12 cellular contexts compared by ENCODE assay signal in genomic region chr9:136704741-136705140, GRCh38. TPM values are rescaled to one million over a fixed set of nuclear protein-coding genes. Genes with fewer than 3 reads are reported as not detected.
A peak's percentile ranks its signal among the peaks of the same experiment; 100 is the strongest.
DNase-seq lines count a peak whose midpoint lies in the region; ATAC-seq, FAIRE-seq and TF ChIP-seq lines count a peak whose summit lies in the region.
"Not testable (repeated sequence)": the region's sequence is repeated elsewhere in the genome, so short reads cannot be mapped to it uniquely, and the experiment has no call there.
"Had no signal": no experiment of that assay in that cellular context is flagged by ENCODE, and none has a peak within 500 bp of the region (broad histone marks: within the 10 kb centered on the region; RNA-seq: fewer than 3 reads in every experiment).

No MANE protein-coding gene starts in this region.

- H3K4me3 ChIP-seq in BLaER1 treated with 17β-estradiol and CSF1 and Interleukin-3, amounts not matched to agents 10 nM and 100 nM; GM12878: not testable (repeated sequence)

- SMC1A ChIA-PET in GM12878 (lab: Charles Lee; ENCODE audit: uncharacterized antibody, unreplicated experiment), result not testable (repeated sequence)

- CTCF ChIA-PET in GM12878 (lab: Yijun Ruan, JAX), result interaction anchor here (0.9 kb wide), 1 partner anchor 53 kb away, joined by 4 read pairs; the partner anchor contains the start of gene LCN8

- not testable (repeated sequence) for FAIRE-seq in GM12878 (lab: Jason Lieb, UNC)

- not testable (repeated sequence) for TF ChIP-seq EP300 in GM12878 (IDR thresholded peaks at IDR 0.05; ENCODE audit: borderline replicate concordance in 1 of 2, control insufficient read depth in 1 of 2, low read depth in 2 of 2, low read length in 2 of 2)

- TF ChIP-seq CTCF in GM12878 (IDR thresholded peaks at IDR 0.05 in 2 of 3, conservative IDR thresholded peaks at IDR 0.05 in 1 of 3; ENCODE audit: control insufficient read depth in 2 of 3, extremely low read depth in 1 of 3, insufficient read depth in 1 of 3, low read depth in 3 of 3, low read length in 3 of 3), result not testable (repeated sequence)

- RAD21 ChIA-PET in GM12878 (lab: Charles Lee; ENCODE audit: unreplicated experiment), result not testable (repeated sequence)

- TF ChIP-seq POLR2A in GM12878 (IDR thresholded peaks at IDR 0.05; ENCODE audit: low read depth, low read length), result not testable (repeated sequence)

- in situ Hi-C loops in GM12878 (cut with MboI), result not testable (repeated sequence)

- H3K9ac ChIP-seq in BLaER1 treated with 17β-estradiol and CSF1 and Interleukin-3, amounts not matched to agents 10 nM and 100 nM; GM12878 (ENCODE audit: control insufficient read depth, insufficient read depth, low read length): not testable (repeated sequence)

- 55% methylated on average over 8 of the region's 8 CpGs for WGBS in GM12878 (ENCODE audit: insufficient coverage, insufficient replicate concordance, low lambda C conversion rate, missing lambda C conversion rate)

- not testable (repeated sequence) for H2AFZ ChIP-seq in GM12878 (ENCODE audit: control insufficient read depth, low read depth, low read length)

- DNase-seq in GM12878 (ENCODE audit: low read depth, low spot score), result not testable (repeated sequence)
- DNase-seq in foreskin melanocyte (peak; percentile 28), renal cortical epithelial cell (ENCODE audit: low read depth) (peak; percentile 34)

- ATAC-seq in GM12878, result not testable (repeated sequence)

- H3K4me2 ChIP-seq in BLaER1 treated with 17β-estradiol and CSF1 and Interleukin-3, amounts not matched to agents 10 nM and 100 nM, result peak overlapping the region in 10 of 11 experiments; percentile 68 to 100 (median 96); a peak in 19 of 22 replicates
- not testable (repeated sequence) for H3K4me2 ChIP-seq in GM12878 (ENCODE audit: control insufficient read depth, insufficient read depth)

- peaks cover 0 to 15% (median 0%) of the 10 kb centered on the region in 11 experiments; a peak in 4 of 22 replicates for H3K27me3 ChIP-seq in BLaER1 treated with 17β-estradiol and CSF1 and Interleukin-3, amounts not matched to agents 10 nM and 100 nM
- not testable (repeated sequence) for H3K27me3 ChIP-seq in GM12878 (replicated peaks in 1 of 2; ENCODE audit: control insufficient read depth in 2 of 2, insufficient read depth in 2 of 2, low read length in 1 of 2)

- POLR2A ChIA-PET in GM12878 (lab: Charles Lee), result not testable (repeated sequence)

- BruUV-seq in GM12878 (replicated peaks; lab: Mats Ljungman, UMichigan), result not testable (repeated sequence)

- intact Hi-C loops in GM12878 (cut with micrococcal nuclease; ENCODE audit: unreplicated experiment), result not testable (repeated sequence)

- H3K79me2 ChIP-seq in GM12878 (ENCODE audit: control insufficient read depth, insufficient read depth, low read length), result not testable (repeated sequence)

- H3K4me1 ChIP-seq in BLaER1 treated with 17β-estradiol and CSF1 and Interleukin-3, amounts not matched to agents 10 nM and 100 nM, result peaks cover 63 to 100% (median 95%) of the 10 kb centered on the region in 10 experiments
- peaks cover 20% of the 10 kb centered on the region for H3K4me1 ChIP-seq in GM12878 (ENCODE audit: control insufficient read depth, insufficient read depth, low read length)

- not testable (repeated sequence) for H4K20me1 ChIP-seq in BLaER1 treated with 17β-estradiol and CSF1 and Interleukin-3, amounts not matched to agents 10 nM and 100 nM; GM12878 (ENCODE audit: control insufficient read depth, insufficient read depth)

- H3K9me3 ChIP-seq in BLaER1 treated with 17β-estradiol and CSF1 and Interleukin-3, amounts not matched to agents 10 nM and 100 nM (replicated peaks in 1 of 11); GM12878 (replicated peaks; ENCODE audit: control insufficient read depth, insufficient read depth, low read length): not testable (repeated sequence)

- H3K27ac ChIP-seq in BLaER1 treated with 17β-estradiol and CSF1 and Interleukin-3, amounts not matched to agents 10 nM and 100 nM; GM12878 (ENCODE audit: control insufficient read depth, insufficient read depth): not testable (repeated sequence)

- TF ChIP-seq RAD21 in GM12878 (IDR thresholded peaks at IDR 0.05; ENCODE audit: insufficient read depth, low read depth, low read length), result not testable (repeated sequence)

- H3K36me3 ChIP-seq in BLaER1 treated with 17β-estradiol and CSF1 and Interleukin-3, amounts not matched to agents 10 nM and 100 nM; GM12878 (ENCODE audit: control insufficient read depth in 2 of 2, insufficient read depth in 2 of 2, low read length in 1 of 2): not testable (repeated sequence)

RNA-seq across cellular contexts. Expression of gene DIPK1B, which starts 7.6 kb away (rescaled TPM):
- total RNA-seq in GM12878 (2013; cell fraction: nucleolus; rRNA removed), result 0.32 and 0.58 TPM in 2 replicates
- 0.11 and 0.28 TPM in 2 replicates for total RNA-seq in GM12878 (2014; rRNA removed)
- total RNA-seq in GM12878 (2014; rRNA removed; fragmentation: Illumina TruSeq; extraction: Trizol), result 0.09 TPM in 2 replicates
- total RNA-seq in GM12878 (2021), result 0.21 and 0.32 TPM in 2 replicates
- 0.37 TPM for polyA plus RNA-seq in GM12878 (2011; ENCODE audit: low read depth)
- polyA plus RNA-seq in GM12878 (2011; rRNA removed), result 0.06 and 0.12 TPM in 2 replicates
- polyA plus RNA-seq in GM12878 (2011; cell fraction: cytosol; rRNA removed), result 0.15 and 0.30 TPM in 2 replicates
- 1.1 and 1.4 TPM in 2 replicates for polyA plus RNA-seq in GM12878 (2011; cell fraction: nucleus; rRNA removed)
- polyA plus RNA-seq in GM12878 (2012), result 0.85 and 1.1 TPM in 2 replicates
- polyA plus RNA-seq in GM12878 (2014; fragmentation: Illumina TruSeq; extraction: Trizol), result not detected in 2 replicates
- not detected for polyA plus RNA-seq in GM12878 (2014; fragmentation: Nextera tagmentation; extraction: Ambion mirVana)
- polyA plus RNA-seq in GM12878 (2014; rRNA removed), result 0.16 and 0.20 TPM in 2 replicates
- under 1 TPM; 0.08 to 0.13 TPM for polyA plus RNA-seq in GM12878 (2016; fragmentation: Nextera tagmentation; extraction: Ambion mirVana)
- polyA minus RNA-seq in GM12878 (2011; rRNA and poly(A)+ RNA removed), result 0.15 and 0.22 TPM in 2 replicates
- not detected in 2 replicates for polyA minus RNA-seq in GM12878 (2011; cell fraction: cytosol; rRNA and poly(A)+ RNA removed)
- 0.12 and 0.19 TPM in 2 replicates for polyA minus RNA-seq in GM12878 (2011; cell fraction: nucleus; rRNA and poly(A)+ RNA removed)
- 0.52 and 4.0 TPM in 2 replicates for total RNA-seq in renal cortical epithelial cell
- total RNA-seq: CD4-positive, alpha-beta memory T cell; CD8-positive, alpha-beta memory T cell had no signal
- polyA plus RNA-seq: CD4-positive, alpha-beta memory T cell; CD8-positive, alpha-beta memory T cell had no signal

RNA-seq across cellular contexts. Expression of gene AGPAT2, which starts 17.5 kb away (rescaled TPM):
- total RNA-seq in GM12878 (2013; cell fraction: nucleolus; rRNA removed), result 16.2 and 18.7 TPM in 2 replicates
- 16.2 and 18.9 TPM in 2 replicates for total RNA-seq in GM12878 (2014; rRNA removed)
- 6.8 and 7.1 TPM in 2 replicates for total RNA-seq in GM12878 (2014; rRNA removed; fragmentation: Illumina TruSeq; extraction: Trizol)
- 22.5 TPM in 2 replicates for total RNA-seq in GM12878 (2021)
- 3.2 TPM for polyA plus RNA-seq in GM12878 (2011; ENCODE audit: low read depth)
- polyA plus RNA-seq in GM12878 (2011; rRNA removed), result 6.5 and 17.5 TPM in 2 replicates
- 26.4 and 33.7 TPM in 2 replicates for polyA plus RNA-seq in GM12878 (2011; cell fraction: cytosol; rRNA removed)
- polyA plus RNA-seq in GM12878 (2011; cell fraction: nucleus; rRNA removed), result 27.6 and 27.8 TPM in 2 replicates
- polyA plus RNA-seq in GM12878 (2012), result 13.6 and 14.9 TPM in 2 replicates
- polyA plus RNA-seq in GM12878 (2014; fragmentation: Illumina TruSeq; extraction: Trizol), result 0.92 and 6.0 TPM in 2 replicates
- polyA plus RNA-seq in GM12878 (2014; fragmentation: Nextera tagmentation; extraction: Ambion mirVana), result under 1 TPM; 0.10 to 0.47 TPM
- 25.4 and 28.5 TPM in 2 replicates for polyA plus RNA-seq in GM12878 (2014; rRNA removed)
- 10 to 100 TPM; 19.5 to 23.7 TPM for polyA plus RNA-seq in GM12878 (2016; fragmentation: Nextera tagmentation; extraction: Ambion mirVana)
- polyA minus RNA-seq in GM12878 (2011; rRNA and poly(A)+ RNA removed), result 11.4 and 17.3 TPM in 2 replicates
- polyA minus RNA-seq in GM12878 (2011; cell fraction: cytosol; rRNA and poly(A)+ RNA removed), result 7.8 and 9.6 TPM in 2 replicates
- polyA minus RNA-seq in GM12878 (2011; cell fraction: nucleus; rRNA and poly(A)+ RNA removed), result 7.3 and 8.8 TPM in 2 replicates
- total RNA-seq in renal cortical epithelial cell, result 53.8 and 70.5 TPM in 2 replicates

RNA-seq across cellular contexts. Expression of gene LCN10, which starts 38.0 kb away (rescaled TPM):
- 1.1 and 1.3 TPM in 2 replicates for total RNA-seq in GM12878 (2013; cell fraction: nucleolus; rRNA removed)
- total RNA-seq in GM12878 (2014; rRNA removed), result 0.06 TPM in 1 of 2 replicates, not detected in the other
- 0.18 and 0.28 TPM in 2 replicates for total RNA-seq in GM12878 (2014; rRNA removed; fragmentation: Illumina TruSeq; extraction: Trizol)
- total RNA-seq in GM12878 (2021), result 0.21 and 0.51 TPM in 2 replicates
- polyA plus RNA-seq in GM12878 (2011; ENCODE audit: low read depth), result 0.14 TPM
- 1.3 TPM in 2 replicates for polyA plus RNA-seq in GM12878 (2011; rRNA removed)
- polyA plus RNA-seq in GM12878 (2011; cell fraction: cytosol; rRNA removed), result 2.2 TPM in 2 replicates
- polyA plus RNA-seq in GM12878 (2011; cell fraction: nucleus; rRNA removed), result 2.0 and 2.8 TPM in 2 replicates
- 0.37 and 0.56 TPM in 2 replicates for polyA plus RNA-seq in GM12878 (2012)
- polyA plus RNA-seq in GM12878 (2014; fragmentation: Illumina TruSeq; extraction: Trizol), result 0.16 TPM in 1 of 2 replicates, not detected in the other
- polyA plus RNA-seq in GM12878 (2014; fragmentation: Nextera tagmentation; extraction: Ambion mirVana), result under 1 TPM in 1 of 2 experiments, not detected in 1; 0.11 TPM
- polyA plus RNA-seq in GM12878 (2014; rRNA removed), result 0.06 and 0.35 TPM in 2 replicates
- 1 to 10 TPM in 1 of 2 experiments, under 1 TPM in 1; 0.39 to 1.1 TPM for polyA plus RNA-seq in GM12878 (2016; fragmentation: Nextera tagmentation; extraction: Ambion mirVana)
- 1.2 and 1.7 TPM in 2 replicates for polyA minus RNA-seq in GM12878 (2011; rRNA and poly(A)+ RNA removed)
- polyA minus RNA-seq in GM12878 (2011; cell fraction: cytosol; rRNA and poly(A)+ RNA removed), result 0.67 TPM in 1 of 2 replicates, not detected in the other
- 0.19 and 1.1 TPM in 2 replicates for polyA minus RNA-seq in GM12878 (2011; cell fraction: nucleus; rRNA and poly(A)+ RNA removed)
- total RNA-seq in renal cortical epithelial cell, result not detected in 2 replicates
- total RNA-seq: Daoy, G401 had no signal
- polyA plus RNA-seq: AG04450, CD14-positive monocyte had no signal

RNA-seq across cellular contexts. Expression of gene EGFL7, which starts 42.0 kb away (rescaled TPM):
- total RNA-seq in GM12878 (2013; cell fraction: nucleolus; rRNA removed), result not detected in 2 replicates
- total RNA-seq in GM12878 (2014; rRNA removed) (0.06 and 0.16 TPM in 2 replicates), GM12878 (2014; rRNA removed; fragmentation: Illumina TruSeq; extraction: Trizol) (not detected in 2 replicates), GM12878 (2021) (0.46 and 0.64 TPM in 2 replicates), renal cortical epithelial cell (3.8 and 19.4 TPM in 2 replicates)
- not detected for polyA plus RNA-seq in GM12878 (2011; ENCODE audit: low read depth)
- polyA plus RNA-seq in GM12878 (2011; rRNA removed) (0.06 and 0.11 TPM in 2 replicates), GM12878 (2014; fragmentation: Illumina TruSeq; extraction: Trizol) (not detected in 2 replicates), GM12878 (2014; fragmentation: Nextera tagmentation; extraction: Ambion mirVana) (not detected), GM12878 (2014; rRNA removed) (0.27 TPM in 1 of 2 replicates, not detected in the other), GM12878 (2016; fragmentation: Nextera tagmentation; extraction: Ambion mirVana) (under 1 TPM in 1 of 2 experiments, not detected in 1; 0.19 TPM)
- polyA plus RNA-seq in GM12878 (2011; cell fraction: cytosol; rRNA removed), result 0.20 and 0.30 TPM in 2 replicates
- polyA plus RNA-seq in GM12878 (2011; cell fraction: nucleus; rRNA removed), result 0.41 and 0.51 TPM in 2 replicates
- 0.16 and 0.39 TPM in 2 replicates for polyA plus RNA-seq in GM12878 (2012)
- polyA minus RNA-seq in GM12878 (2011; rRNA and poly(A)+ RNA removed), result 0.36 TPM in 1 of 2 replicates, not detected in the other
- 0.94 and 1.2 TPM in 2 replicates for polyA minus RNA-seq in GM12878 (2011; cell fraction: cytosol; rRNA and poly(A)+ RNA removed)
- 0.96 TPM in 1 of 2 replicates, not detected in the other for polyA minus RNA-seq in GM12878 (2011; cell fraction: nucleus; rRNA and poly(A)+ RNA removed)
- total RNA-seq: CD4-positive, alpha-beta memory T cell had no signal
- polyA plus RNA-seq: CD4-positive, CD25-positive, alpha-beta regulatory T cell had no signal

RNA-seq across cellular contexts. Expression of gene LCN6, which starts 43.6 kb away (rescaled TPM):
- total RNA-seq in GM12878 (2013; cell fraction: nucleolus; rRNA removed), result not detected in 2 replicates
- total RNA-seq in GM12878 (2014; rRNA removed) (not detected in 2 replicates), GM12878 (2014; rRNA removed; fragmentation: Illumina TruSeq; extraction: Trizol) (not detected in 2 replicates), GM12878 (2021) (not detected in 2 replicates), renal cortical epithelial cell (not detected in 2 replicates)
- polyA plus RNA-seq in GM12878 (2011; ENCODE audit: low read depth), result not detected
- polyA plus RNA-seq in GM12878 (2011; rRNA removed) (not detected in 2 replicates), GM12878 (2014; fragmentation: Illumina TruSeq; extraction: Trizol) (not detected in 2 replicates), GM12878 (2014; fragmentation: Nextera tagmentation; extraction: Ambion mirVana) (not detected), GM12878 (2014; rRNA removed) (not detected in 2 replicates), GM12878 (2016; fragmentation: Nextera tagmentation; extraction: Ambion mirVana) (not detected)
- not detected in 2 replicates for polyA plus RNA-seq in GM12878 (2011; cell fraction: cytosol; rRNA removed)
- not detected in 2 replicates for polyA plus RNA-seq in GM12878 (2011; cell fraction: nucleus; rRNA removed)
- not detected in 2 replicates for polyA plus RNA-seq in GM12878 (2012)
- not detected in 2 replicates for polyA minus RNA-seq in GM12878 (2011; rRNA and poly(A)+ RNA removed)
- not detected in 2 replicates for polyA minus RNA-seq in GM12878 (2011; cell fraction: cytosol; rRNA and poly(A)+ RNA removed)
- polyA minus RNA-seq in GM12878 (2011; cell fraction: nucleus; rRNA and poly(A)+ RNA removed), result not detected in 2 replicates
- total RNA-seq: A673; CD4-positive, alpha-beta memory T cell; CD4-positive, CD25-positive, alpha-beta regulatory T cell; CD8-positive, alpha-beta memory T cell; Daoy; G401 had no signal
- polyA plus RNA-seq: AG04450; CD14-positive monocyte; CD4-positive, alpha-beta memory T cell; CD4-positive, CD25-positive, alpha-beta regulatory T cell; CD8-positive, alpha-beta memory T cell had no signal
